In the genomic region with DNA sequence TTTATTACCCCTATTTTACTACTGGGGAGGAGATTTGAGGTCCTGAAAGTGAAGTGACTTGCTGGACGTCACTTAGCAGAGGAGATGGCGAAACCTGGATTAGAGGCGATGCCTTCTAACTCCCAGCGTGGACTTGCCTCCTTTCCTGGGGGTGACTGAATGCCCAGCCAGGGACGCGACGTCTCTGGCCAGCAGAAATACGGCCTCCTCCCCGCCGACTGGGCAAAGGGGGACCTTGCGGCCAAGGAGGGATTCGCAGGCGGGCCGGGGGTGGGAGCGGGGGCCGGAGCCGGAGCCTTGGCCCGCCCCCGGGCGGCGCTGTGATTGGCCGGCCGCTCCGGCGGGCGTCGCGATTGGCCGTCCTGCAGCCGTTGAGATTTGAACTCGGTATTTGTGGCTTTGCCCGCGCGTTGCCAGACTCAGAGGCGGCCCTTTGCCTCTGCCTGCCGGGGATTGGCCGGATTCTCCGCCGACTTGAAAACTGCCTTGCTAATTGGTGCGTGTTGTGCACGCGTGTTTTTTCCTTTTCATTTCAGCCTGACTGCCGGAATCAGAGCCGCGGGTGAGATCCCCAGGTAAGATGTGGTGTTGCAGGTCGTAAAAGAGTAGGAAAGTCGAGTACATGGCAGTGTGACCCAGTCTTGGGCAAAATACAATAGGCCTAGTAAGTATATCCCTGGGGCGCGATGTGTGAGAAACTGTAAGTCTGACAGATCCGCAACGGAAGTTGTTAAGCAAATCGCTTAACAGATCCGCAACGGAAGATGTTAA, we compare ENCODE assay signal across 7 cellular contexts. TPM values are rescaled to one million over a fixed set of nuclear protein-coding genes. Genes with fewer than 3 reads are reported as not detected.
DNase-seq lines count a peak whose midpoint lies in the region; ATAC-seq and TF ChIP-seq lines count a peak whose summit lies in the region.

A gene with protein sequence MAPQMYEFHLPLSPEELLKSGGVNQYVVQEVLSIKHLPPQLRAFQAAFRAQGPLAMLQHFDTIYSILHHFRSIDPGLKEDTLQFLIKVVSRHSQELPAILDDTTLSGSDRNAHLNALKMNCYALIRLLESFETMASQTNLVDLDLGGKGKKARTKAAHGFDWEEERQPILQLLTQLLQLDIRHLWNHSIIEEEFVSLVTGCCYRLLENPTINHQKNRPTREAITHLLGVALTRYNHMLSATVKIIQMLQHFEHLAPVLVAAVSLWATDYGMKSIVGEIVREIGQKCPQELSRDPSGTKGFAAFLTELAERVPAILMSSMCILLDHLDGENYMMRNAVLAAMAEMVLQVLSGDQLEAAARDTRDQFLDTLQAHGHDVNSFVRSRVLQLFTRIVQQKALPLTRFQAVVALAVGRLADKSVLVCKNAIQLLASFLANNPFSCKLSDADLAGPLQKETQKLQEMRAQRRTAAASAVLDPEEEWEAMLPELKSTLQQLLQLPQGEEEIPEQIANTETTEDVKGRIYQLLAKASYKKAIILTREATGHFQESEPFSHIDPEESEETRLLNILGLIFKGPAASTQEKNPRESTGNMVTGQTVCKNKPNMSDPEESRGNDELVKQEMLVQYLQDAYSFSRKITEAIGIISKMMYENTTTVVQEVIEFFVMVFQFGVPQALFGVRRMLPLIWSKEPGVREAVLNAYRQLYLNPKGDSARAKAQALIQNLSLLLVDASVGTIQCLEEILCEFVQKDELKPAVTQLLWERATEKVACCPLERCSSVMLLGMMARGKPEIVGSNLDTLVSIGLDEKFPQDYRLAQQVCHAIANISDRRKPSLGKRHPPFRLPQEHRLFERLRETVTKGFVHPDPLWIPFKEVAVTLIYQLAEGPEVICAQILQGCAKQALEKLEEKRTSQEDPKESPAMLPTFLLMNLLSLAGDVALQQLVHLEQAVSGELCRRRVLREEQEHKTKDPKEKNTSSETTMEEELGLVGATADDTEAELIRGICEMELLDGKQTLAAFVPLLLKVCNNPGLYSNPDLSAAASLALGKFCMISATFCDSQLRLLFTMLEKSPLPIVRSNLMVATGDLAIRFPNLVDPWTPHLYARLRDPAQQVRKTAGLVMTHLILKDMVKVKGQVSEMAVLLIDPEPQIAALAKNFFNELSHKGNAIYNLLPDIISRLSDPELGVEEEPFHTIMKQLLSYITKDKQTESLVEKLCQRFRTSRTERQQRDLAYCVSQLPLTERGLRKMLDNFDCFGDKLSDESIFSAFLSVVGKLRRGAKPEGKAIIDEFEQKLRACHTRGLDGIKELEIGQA (N-terminal part only) (plus strand): TSS at position 523 of the 771 bp plus-strand sequence. CDS start 997 bp downstream, outside the sequence.

- peak within 1 kb of the TSS; percentile 94 for H3K4me2 ChIP-seq in hepatocyte

- no peaks in the 10 kb centered on the region for H3K27me3 ChIP-seq in hepatocyte

- ATAC-seq in GM18505 (IDR thresholded peaks at IDR 0.05; ENCODE audit: unreplicated experiment) (peak; percentile 81), HG02973 (IDR thresholded peaks at IDR 0.05; ENCODE audit: unreplicated experiment) (peak; percentile 76)

- H4K20me1 ChIP-seq in hepatocyte (ENCODE audit: insufficient read depth, poor library complexity, severe bottlenecking): no peaks in the 10 kb centered on the region

- in situ Hi-C loops in astrocyte of the cerebellum (cut with HindIII; ENCODE audit: low sequenced_read_pairs): no loop called here

- TF ChIP-seq POLR2A in GM18505 (IDR thresholded peaks at IDR 0.05; ENCODE audit: borderline replicate concordance, extremely low read depth, insufficient read depth, insufficient read length): peak; percentile 72

- TF ChIP-seq CTCF in astrocyte of the cerebellum (IDR thresholded peaks at IDR 0.05; ENCODE audit: low read depth, low read length, missing control alignments): peak; percentile 17
- no peak for TF ChIP-seq CTCF in hepatocyte (IDR thresholded peaks at IDR 0.05; ENCODE audit: poor library complexity)

- under 1% methylated on average over 53 of the region's 54 CpGs for WGBS in hepatocyte (ENCODE audit: low lambda C conversion rate, missing lambda C conversion rate)

- H3K4me1 ChIP-seq in hepatocyte (ENCODE audit: insufficient read depth): peaks cover 16% of the 10 kb centered on the region

- DNase-seq in NCI-H2029 (lab: John Stamatoyannopoulos, UW) (peak; percentile 93), T-helper 22 cell (ENCODE audit: low read depth) (peak; percentile 94), astrocyte of the cerebellum (ENCODE audit: low read depth) (peak; percentile 89), hepatocyte (ENCODE audit: low spot score) (peak; percentile 97), retina (peak; percentile 95)

- no peaks in the 10 kb centered on the region for H3K9me2 ChIP-seq in hepatocyte (replicated peaks; ENCODE audit: insufficient read depth)

- H3K4me3 ChIP-seq in astrocyte of the cerebellum (ENCODE audit: low read depth, low read length) (peak within 1 kb of the TSS; percentile 70), hepatocyte (peak within 1 kb of the TSS; percentile 74)

- peaks cover 52% of the 10 kb centered on the region for H3K79me2 ChIP-seq in hepatocyte

- no peaks in the 10 kb centered on the region for H3K36me3 ChIP-seq in hepatocyte (replicated peaks; ENCODE audit: insufficient read depth, low read depth)

- peak within 1 kb of the TSS; percentile 97 for H3K27ac ChIP-seq in hepatocyte

- H2AFZ ChIP-seq in hepatocyte: peak within 1 kb of the TSS; percentile 82

- no peaks in the 10 kb centered on the region for H3K9me3 ChIP-seq in hepatocyte (ENCODE audit: low read depth)

RNA-seq across cellular contexts. Expression of the gene that starts here (rescaled TPM):
- 26.7 and 31.4 TPM in 2 replicates for total RNA-seq in hepatocyte
- 13.7 and 17.4 TPM in 2 replicates for polyA plus RNA-seq in hepatocyte

Comparison
In these comparisons a context has a peak if more than half of its experiments do, and no peak if none do; other contexts are left out.
1. Peak in every context shown above with its lines: DNase-seq, ATAC-seq, H3K4me3 ChIP-seq and H3K27ac ChIP-seq.